Comparison of ENCODE assay signal across 1 cellular context in genomic region chr20:32648761-32649615, GRCh38.
TF ChIP-seq lines count a peak whose summit lies in the region.

No MANE protein-coding gene starts in this region.

TF ChIP-seq in WTC11, 78 proteins besides CTCF, POLR2A, EP300 and RAD21 (continued from another document):
- TF ChIP-seq ARID4B (CRISPR knock-in tag; IDR thresholded peaks at IDR 0.05; ENCODE audit: borderline replicate concordance) (no peak), ZNF138 (CRISPR knock-in tag; conservative IDR thresholded peaks at IDR 0.05) (no peak), GRHL2 (CRISPR knock-in tag; IDR thresholded peaks at IDR 0.05; ENCODE audit: insufficient replicate concordance, severe bottlenecking) (no peak), FOXP1 (CRISPR knock-in tag; IDR thresholded peaks at IDR 0.05; ENCODE audit: borderline replicate concordance) (no peak)
